Comparison of ENCODE assay signal across 25 cellular contexts in genomic region chr3:126991366-126992200, GRCh38. TPM values are rescaled to one million over a fixed set of nuclear protein-coding genes. Genes with fewer than 3 reads are reported as not detected.
DNase-seq lines count a peak whose midpoint lies in the region; ATAC-seq and TF ChIP-seq lines count a peak whose summit lies in the region.
"Had no signal": no experiment of that assay in that cellular context is flagged by ENCODE, and none has a peak within 500 bp of the region (broad histone marks: within the 10 kb centered on the region; RNA-seq: fewer than 3 reads in every experiment).

No MANE protein-coding gene starts in this region.

- ATAC-seq in Right ventricle myocardium inferior (peak; percentile 33), heart left ventricle (peak; percentile 8 to 50 (median 21)), HG03565 (IDR thresholded peaks at IDR 0.05; ENCODE audit: unreplicated experiment) (no peak)
- no peak for ATAC-seq in naive thymus-derived CD4-positive, alpha-beta T cell
- ATAC-seq: HCT116, HepG2 had no signal

- H3K36me3 Mint-ChIP-seq in naive thymus-derived CD4-positive, alpha-beta T cell: peaks cover 0 to 7% (median 0%) of the 10 kb centered on the region in 5 donors

- H3K27me3 ChIP-seq in right atrium auricular region (no peaks in the 10 kb centered on the region), heart left ventricle (no peaks in the 10 kb centered on the region), parathyroid adenoma (ENCODE audit: control insufficient read depth, insufficient read depth, low read length) (no peaks in the 10 kb centered on the region), HAP-1 (ENCODE audit: low read depth) (no peaks in the 10 kb centered on the region)
- no peaks in the 10 kb centered on the region for H3K27me3 ChIP-seq in naive thymus-derived CD4-positive, alpha-beta T cell (ENCODE audit: control insufficient read depth in 2 of 2, insufficient read depth in 2 of 2, low read length in 2 of 2)
- H3K27me3 ChIP-seq: Peyer's patch had no signal

- no peaks in the 10 kb centered on the region for H3K9me3 ChIP-seq in right atrium auricular region
- no peaks in the 10 kb centered on the region for H3K9me3 ChIP-seq in heart left ventricle
- no peaks in the 10 kb centered on the region for H3K9me3 ChIP-seq in parathyroid adenoma (ENCODE audit: control insufficient read depth, low read length)
- H3K9me3 ChIP-seq in HAP-1: no peaks in the 10 kb centered on the region
- no peaks in the 10 kb centered on the region for H3K9me3 ChIP-seq in naive thymus-derived CD4-positive, alpha-beta T cell (ENCODE audit: control insufficient read depth in 2 of 3, low read length in 3 of 3)
- H3K9me3 ChIP-seq: BLaER1 treated with 17β-estradiol and CSF1 and Interleukin-3, amounts not matched to agents 10 nM and 100 nM; Caco-2; Peyer's patch had no signal

- H3K27ac ChIP-seq in right atrium auricular region (no peak overlapping the region), heart left ventricle (no peak overlapping the region), parathyroid adenoma (peak overlapping the region; percentile 97)
- H3K27ac ChIP-seq in naive thymus-derived CD4-positive, alpha-beta T cell (ENCODE audit: low read depth, low read length): no peak overlapping the region
- H3K27ac ChIP-seq: 22Rv1; BLaER1 treated with 17β-estradiol and CSF1 and Interleukin-3, amounts not matched to agents 10 nM and 100 nM; Peyer's patch had no signal

- in situ Hi-C loops in HAP-1 (cut with MboI; ENCODE audit: low sequenced_read_pairs): no loop called here

- 76 to 87% (median 84%) methylated on average over 13 to 24 of the region's 24 CpGs for WGBS in heart left ventricle, 4 donors

- peaks cover 10% of the 10 kb centered on the region for H3K36me3 ChIP-seq in right atrium auricular region
- H3K36me3 ChIP-seq in heart left ventricle: peaks cover 0 to 30% (median 16%) of the 10 kb centered on the region in 9 donors
- H3K36me3 ChIP-seq in parathyroid adenoma (ENCODE audit: control insufficient read depth, insufficient read depth, low read length): no peaks in the 10 kb centered on the region
- H3K36me3 ChIP-seq in HAP-1 (replicated peaks): peaks cover 22% of the 10 kb centered on the region
- no peaks in the 10 kb centered on the region for H3K36me3 ChIP-seq in naive thymus-derived CD4-positive, alpha-beta T cell (ENCODE audit: control insufficient read depth in 2 of 3, insufficient read depth in 3 of 3, low read length in 3 of 3)

- no peak overlapping the region for H3K27ac Mint-ChIP-seq in naive thymus-derived CD4-positive, alpha-beta T cell

- no peaks in the 10 kb centered on the region for H3K27me3 Mint-ChIP-seq in naive thymus-derived CD4-positive, alpha-beta T cell
- H3K27me3 Mint-ChIP-seq: CD4-positive, alpha-beta memory T cell had no signal

- no peak overlapping the region for H3K4me3 ChIP-seq in right atrium auricular region
- no peak overlapping the region for H3K4me3 ChIP-seq in heart left ventricle
- H3K4me3 ChIP-seq in parathyroid adenoma (ENCODE audit: low read depth, low read length): no peak overlapping the region
- H3K4me3 ChIP-seq in HAP-1: no peak overlapping the region
- H3K4me3 ChIP-seq in naive thymus-derived CD4-positive, alpha-beta T cell (ENCODE audit: low read length): no peak overlapping the region
- H3K4me3 ChIP-seq: BLaER1 treated with 17β-estradiol and CSF1 and Interleukin-3, amounts not matched to agents 10 nM and 100 nM; Peyer's patch had no signal

- H3K4me1 Mint-ChIP-seq in naive thymus-derived CD4-positive, alpha-beta T cell: peaks cover 0 to 7% (median 0%) of the 10 kb centered on the region in 7 donors

- H3K79me2 ChIP-seq in parathyroid adenoma: peaks cover 66% of the 10 kb centered on the region

- POLR2A ChIA-PET in naive thymus-derived CD4-positive, alpha-beta T cell (lab: Charles Lee): no interaction called here

- CTCF ChIA-PET in naive thymus-derived CD4-positive, alpha-beta T cell (lab: Charles Lee): no interaction called here

- DNase-seq in Right ventricle myocardium inferior (ENCODE audit: missing footprints) (peak; percentile 68), right atrium auricular region (ENCODE audit: low spot score) (no peak), heart left ventricle (no peak), HAP-1 (ENCODE audit: low spot score in 2 of 2) (no peak), AG08395 (ENCODE audit: low spot score) (no peak)
- no peak for DNase-seq in naive thymus-derived CD4-positive, alpha-beta T cell
- DNase-seq: ACHN; Caco-2; CD4-positive, alpha-beta memory T cell; DMS79 treated with DMSO at 0.1 percent for 48 hours; GOT3; KBM-7; MM.1S; NCI-H1048; NCI-H1417 treated with DMSO at 0.1 percent for 48 hours; NCI-H187; NCI-H446; NCI-H526; Peyer's patch had no signal

- no peak for TF ChIP-seq CTCF in right atrium auricular region (IDR thresholded peaks at IDR 0.05)
- no peak for TF ChIP-seq CTCF in heart left ventricle (IDR thresholded peaks at IDR 0.05)
- TF ChIP-seq CTCF in parathyroid adenoma (IDR thresholded peaks at IDR 0.05): no peak

- H3K9me3 Mint-ChIP-seq in naive thymus-derived CD4-positive, alpha-beta T cell: no peaks in the 10 kb centered on the region
- H3K9me3 Mint-ChIP-seq: CD4-positive, alpha-beta memory T cell had no signal

- peak overlapping the region; percentile 8 for H3K9ac ChIP-seq in parathyroid adenoma

- H3K4me1 ChIP-seq in right atrium auricular region (peaks cover 0 to 50% of the 10 kb centered on the region in 2 donors), heart left ventricle (peaks cover 11 to 63% (median 41%) of the 10 kb centered on the region in 12 donors), parathyroid adenoma (peaks cover 83% of the 10 kb centered on the region), HAP-1 (no peaks in the 10 kb centered on the region)
- H3K4me1 ChIP-seq in naive thymus-derived CD4-positive, alpha-beta T cell (ENCODE audit: control insufficient read depth in 2 of 2, insufficient read depth in 2 of 2, low read length in 2 of 2): no peaks in the 10 kb centered on the region
- H3K4me1 ChIP-seq: Caco-2, Peyer's patch had no signal

- TF ChIP-seq POLR2A in heart left ventricle (IDR thresholded peaks at IDR 0.05): no peak

- H3K4me2 ChIP-seq in parathyroid adenoma (ENCODE audit: low read length): peak overlapping the region; percentile 53

- peak overlapping the region; percentile 39 for H2AFZ ChIP-seq in parathyroid adenoma

- H3K4me3 Mint-ChIP-seq in naive thymus-derived CD4-positive, alpha-beta T cell: no peak overlapping the region
- H3K4me3 Mint-ChIP-seq: CD4-positive, alpha-beta memory T cell had no signal

- intact Hi-C loops in Right ventricle myocardium inferior (cut with DNase I): no loop called here
- intact Hi-C loops in heart left ventricle (cut with DNase I): loop anchor here in 5 of 10 donors (10.0 kb wide), 2 partner anchors 183 to 463 kb away; no protein-coding TSS in a partner anchor
- intact Hi-C loops in naive thymus-derived CD4-positive, alpha-beta T cell (cut with micrococcal nuclease): no loop called here

RNA-seq across cellular contexts. Expression of gene PLXNA1, which starts 8.7 kb away (rescaled TPM):
- 29.6 TPM for total RNA-seq in Right ventricle myocardium inferior
- total RNA-seq in right atrium auricular region: 10 to 100 TPM; 22.9 to 23.3 TPM
- total RNA-seq in heart left ventricle: 10 to 100 TPM; 19.5 to 38.8 (median 29.6) TPM
- polyA plus RNA-seq in heart left ventricle: 10 to 100 TPM; 14.6 to 30.4 TPM
- total RNA-seq in naive thymus-derived CD4-positive, alpha-beta T cell: 10 to 100 TPM in 3 of 5 experiments, 1 to 10 TPM in 2; 7.8 to 16.8 (median 10.7) TPM
- 1 to 10 TPM in 1 of 2 donors, under 1 TPM in 1; 0.27 to 1.6 TPM for polyA plus RNA-seq in naive thymus-derived CD4-positive, alpha-beta T cell

Comparison
In these comparisons a context has a peak if more than half of its experiments do, and no peak if none do; other contexts are left out.
1. ATAC-seq: peak in Right ventricle myocardium inferior (single experiment) and heart left ventricle (4 of 4); none in HG03565 (single experiment) and naive thymus-derived CD4-positive, alpha-beta T cell (single experiment).